ENCODE assay signal across 1 cellular context in genomic region chr2:110211938-110212858, GRCh38.
A peak's percentile ranks its signal among the peaks of the same experiment; 100 is the strongest.
TF ChIP-seq lines count a peak whose summit lies in the region.

TSS of gene MTLN (minus strand) at chr2:110212547. CDS start at chr2:110212525, 22 bp downstream.

TF ChIP-seq in HEK293, 187 proteins besides CTCF, POLR2A, EP300 and RAD21 (continued from another document and continues in another):
- TF ChIP-seq PATZ1 (tag by site-specific recombination; IDR thresholded peaks at IDR 0.05) (peak; percentile 53), ZNF423 (tag by site-specific recombination; IDR thresholded peaks at IDR 0.05) (no peak), ZNF248 (tag by site-specific recombination; IDR thresholded peaks at IDR 0.05) (no peak), ZNF776 (tag by site-specific recombination; IDR thresholded peaks at IDR 0.05; ENCODE audit: borderline replicate concordance) (no peak), ZFP3 (tag by site-specific recombination; IDR thresholded peaks at IDR 0.05; ENCODE audit: low read depth) (no peak), TRIM28 (IDR thresholded peaks at IDR 0.05; ENCODE audit: borderline replicate concordance, low read length) (0 out of 2 replicates have a peak, but pooled peaks have one; percentile 46), ZNF571 (tag by site-specific recombination; IDR thresholded peaks at IDR 0.05) (no peak), ZNF274 (IDR thresholded peaks at IDR 0.05; ENCODE audit: low read length) (no peak), ZNF274 (tag by site-specific recombination; IDR thresholded peaks at IDR 0.05; ENCODE audit: borderline replicate concordance) (no peak), OVOL3 (tag by site-specific recombination; IDR thresholded peaks at IDR 0.05) (no peak), ZNF132 (tag by site-specific recombination; IDR thresholded peaks at IDR 0.05; ENCODE audit: borderline replicate concordance) (no peak), ZNF544 (tag by site-specific recombination; IDR thresholded peaks at IDR 0.05) (no peak), ZNF843 (tag by site-specific recombination; IDR thresholded peaks at IDR 0.05) (no peak), ZFP69B (tag by site-specific recombination; IDR thresholded peaks at IDR 0.05) (no peak), ZNF292 (tag by site-specific recombination; IDR thresholded peaks at IDR 0.05; ENCODE audit: borderline replicate concordance, low read depth) (no peak), ZNF169 (tag by site-specific recombination; IDR thresholded peaks at IDR 0.05) (no peak), ZNF221 (tag by site-specific recombination; IDR thresholded peaks at IDR 0.05; ENCODE audit: borderline replicate concordance) (no peak), KLF8 (tag by site-specific recombination; IDR thresholded peaks at IDR 0.05) (peak; percentile 61; the same call in 1 of the 2 replicates), ZSCAN4 (tag by site-specific recombination; IDR thresholded peaks at IDR 0.05) (no peak), GLIS2 (tag by site-specific recombination; IDR thresholded peaks at IDR 0.05) (no peak), ZSCAN30 (tag by site-specific recombination; IDR thresholded peaks at IDR 0.05) (peak; percentile 56; the same call in 1 of the 2 replicates), KLF9 (tag by site-specific recombination; IDR thresholded peaks at IDR 0.05; ENCODE audit: low read depth) (peak; percentile 65), ZNF416 (tag by site-specific recombination; IDR thresholded peaks at IDR 0.05) (no peak), ZXDB (tag by site-specific recombination; IDR thresholded peaks at IDR 0.05) (peak; percentile 63), ZNF670 (tag by site-specific recombination; IDR thresholded peaks at IDR 0.05; ENCODE audit: low read depth) (no peak), ZNF112 (tag by site-specific recombination; IDR thresholded peaks at IDR 0.05) (no peak), ZBTB21 (tag by site-specific recombination; IDR thresholded peaks at IDR 0.05) (no peak), SP7 (tag by site-specific recombination; IDR thresholded peaks at IDR 0.05) (peak; percentile 52; the same call in 1 of the 2 replicates), ZNF155 (tag by site-specific recombination; IDR thresholded peaks at IDR 0.05) (no peak), ZNF211 (tag by site-specific recombination; IDR thresholded peaks at IDR 0.05; ENCODE audit: low read depth) (no peak), ZNF768 (tag by site-specific recombination; IDR thresholded peaks at IDR 0.05) (no peak), ZNF747 (tag by site-specific recombination; IDR thresholded peaks at IDR 0.05) (no peak), ZNF280D (tag by site-specific recombination; IDR thresholded peaks at IDR 0.05) (no peak), KLF17 (tag by site-specific recombination; IDR thresholded peaks at IDR 0.05) (0 out of 2 replicates have a peak, but pooled peaks have one; percentile 45), ZNF549 (tag by site-specific recombination; IDR thresholded peaks at IDR 0.05) (no peak), ZNF555 (tag by site-specific recombination; conservative IDR thresholded peaks at IDR 0.05) (no peak), ZNF174 (tag by site-specific recombination; IDR thresholded peaks at IDR 0.05) (no peak), ZNF561 (tag by site-specific recombination; IDR thresholded peaks at IDR 0.05; ENCODE audit: borderline replicate concordance) (0 out of 2 replicates have a peak, but pooled peaks have one; percentile 48), ZNF37A (tag by site-specific recombination; IDR thresholded peaks at IDR 0.05) (no peak), ZNF701 (tag by site-specific recombination; IDR thresholded peaks at IDR 0.05) (no peak), EGR2 (tag by site-specific recombination; IDR thresholded peaks at IDR 0.05; ENCODE audit: low read depth) (no peak), ZNF239 (tag by site-specific recombination; IDR thresholded peaks at IDR 0.05) (no peak), MZF1 (tag by site-specific recombination; IDR thresholded peaks at IDR 0.05; ENCODE audit: borderline replicate concordance) (no peak), ZBTB48 (tag by site-specific recombination; IDR thresholded peaks at IDR 0.05) (no peak), ZBTB8A (tag by site-specific recombination; IDR thresholded peaks at IDR 0.05) (peak; percentile 66; the same call in 1 of the 2 replicates), ZNF341 (tag by site-specific recombination; IDR thresholded peaks at IDR 0.05; ENCODE audit: low read depth) (no peak)
- TF ChIP-seq, protein P1, sequence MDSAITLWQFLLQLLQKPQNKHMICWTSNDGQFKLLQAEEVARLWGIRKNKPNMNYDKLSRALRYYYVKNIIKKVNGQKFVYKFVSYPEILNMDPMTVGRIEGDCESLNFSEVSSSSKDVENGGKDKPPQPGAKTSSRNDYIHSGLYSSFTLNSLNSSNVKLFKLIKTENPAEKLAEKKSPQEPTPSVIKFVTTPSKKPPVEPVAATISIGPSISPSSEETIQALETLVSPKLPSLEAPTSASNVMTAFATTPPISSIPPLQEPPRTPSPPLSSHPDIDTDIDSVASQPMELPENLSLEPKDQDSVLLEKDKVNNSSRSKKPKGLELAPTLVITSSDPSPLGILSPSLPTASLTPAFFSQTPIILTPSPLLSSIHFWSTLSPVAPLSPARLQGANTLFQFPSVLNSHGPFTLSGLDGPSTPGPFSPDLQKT (IDR thresholded peaks at IDR 0.05; ENCODE audit: borderline replicate concordance, low read depth, low read length) = no peak
- TF ChIP-seq, protein P2, sequence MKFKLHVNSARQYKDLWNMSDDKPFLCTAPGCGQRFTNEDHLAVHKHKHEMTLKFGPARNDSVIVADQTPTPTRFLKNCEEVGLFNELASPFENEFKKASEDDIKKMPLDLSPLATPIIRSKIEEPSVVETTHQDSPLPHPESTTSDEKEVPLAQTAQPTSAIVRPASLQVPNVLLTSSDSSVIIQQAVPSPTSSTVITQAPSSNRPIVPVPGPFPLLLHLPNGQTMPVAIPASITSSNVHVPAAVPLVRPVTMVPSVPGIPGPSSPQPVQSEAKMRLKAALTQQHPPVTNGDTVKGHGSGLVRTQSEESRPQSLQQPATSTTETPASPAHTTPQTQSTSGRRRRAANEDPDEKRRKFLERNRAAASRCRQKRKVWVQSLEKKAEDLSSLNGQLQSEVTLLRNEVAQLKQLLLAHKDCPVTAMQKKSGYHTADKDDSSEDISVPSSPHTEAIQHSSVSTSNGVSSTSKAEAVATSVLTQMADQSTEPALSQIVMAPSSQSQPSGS (tag by site-specific recombination; IDR thresholded peaks at IDR 0.05; ENCODE audit: low read depth) = no peak
- TF ChIP-seq, protein P3, sequence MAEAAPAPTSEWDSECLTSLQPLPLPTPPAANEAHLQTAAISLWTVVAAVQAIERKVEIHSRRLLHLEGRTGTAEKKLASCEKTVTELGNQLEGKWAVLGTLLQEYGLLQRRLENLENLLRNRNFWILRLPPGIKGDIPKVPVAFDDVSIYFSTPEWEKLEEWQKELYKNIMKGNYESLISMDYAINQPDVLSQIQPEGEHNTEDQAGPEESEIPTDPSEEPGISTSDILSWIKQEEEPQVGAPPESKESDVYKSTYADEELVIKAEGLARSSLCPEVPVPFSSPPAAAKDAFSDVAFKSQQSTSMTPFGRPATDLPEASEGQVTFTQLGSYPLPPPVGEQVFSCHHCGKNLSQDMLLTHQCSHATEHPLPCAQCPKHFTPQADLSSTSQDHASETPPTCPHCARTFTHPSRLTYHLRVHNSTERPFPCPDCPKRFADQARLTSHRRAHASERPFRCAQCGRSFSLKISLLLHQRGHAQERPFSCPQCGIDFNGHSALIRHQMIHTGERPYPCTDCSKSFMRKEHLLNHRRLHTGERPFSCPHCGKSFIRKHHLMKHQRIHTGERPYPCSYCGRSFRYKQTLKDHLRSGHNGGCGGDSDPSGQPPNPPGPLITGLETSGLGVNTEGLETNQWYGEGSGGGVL (tag by site-specific recombination; IDR thresholded peaks at IDR 0.05) = no peak
- TF ChIP-seq, protein P4, sequence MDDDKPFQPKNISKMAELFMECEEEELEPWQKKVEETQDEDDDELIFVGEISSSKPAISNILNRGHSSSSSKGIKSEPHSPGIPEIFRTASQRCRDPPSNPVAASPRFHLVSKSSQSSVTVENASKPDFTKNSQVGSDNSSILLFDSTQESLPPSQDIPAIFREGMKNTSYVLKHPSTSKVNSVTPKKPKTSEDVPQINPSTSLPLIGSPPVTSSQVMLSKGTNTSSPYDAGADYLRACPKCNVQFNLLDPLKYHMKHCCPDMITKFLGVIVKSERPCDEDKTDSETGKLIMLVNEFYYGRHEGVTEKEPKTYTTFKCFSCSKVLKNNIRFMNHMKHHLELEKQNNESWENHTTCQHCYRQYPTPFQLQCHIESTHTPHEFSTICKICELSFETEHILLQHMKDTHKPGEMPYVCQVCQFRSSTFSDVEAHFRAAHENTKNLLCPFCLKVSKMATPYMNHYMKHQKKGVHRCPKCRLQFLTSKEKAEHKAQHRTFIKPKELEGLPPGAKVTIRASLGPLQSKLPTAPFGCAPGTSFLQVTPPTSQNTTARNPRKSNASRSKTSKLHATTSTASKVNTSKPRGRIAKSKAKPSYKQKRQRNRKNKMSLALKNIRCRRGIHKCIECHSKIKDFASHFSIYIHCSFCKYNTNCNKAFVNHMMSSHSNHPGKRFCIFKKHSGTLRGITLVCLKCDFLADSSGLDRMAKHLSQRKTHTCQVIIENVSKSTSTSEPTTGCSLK (tag by site-specific recombination; IDR thresholded peaks at IDR 0.05) = no peak
